Comparison of ENCODE assay signal across 21 cellular contexts in genomic region chr10:58859541-58859940, GRCh38.
"Had no signal": no experiment of that assay in that cellular context is flagged by ENCODE, and none has a peak within 500 bp of the region (broad histone marks: within the 10 kb centered on the region; RNA-seq: fewer than 3 reads in every experiment).

No MANE protein-coding gene starts in this region.

- H3K4me3 ChIP-seq: cardiac muscle cell, gastrocnemius medialis, skin epidermis, tibial artery had no signal

- H3K27me3 ChIP-seq: cardiac muscle cell, gastrocnemius medialis, tibial artery had no signal

- ATAC-seq: activated CD4-positive, CD25-positive, alpha-beta regulatory T cell treated with anti-CD3 and anti-CD28 coated beads, Interleukin-2, amount 50 U/mL, for 24 hours; activated naive CD8-positive, alpha-beta T cell treated with anti-CD3 and anti-CD28 coated beads, Interleukin-2, amount 50 U/mL, for 24 hours; gastrocnemius medialis; right cardiac atrium; stimulated activated effector memory CD8-positive, alpha-beta T cell treated with anti-CD3 and anti-CD28 coated beads, Interleukin-12 subunit alpha, Interleukin-12 subunit beta, amount 100 ng/mL, for 72 hours; stimulated activated naive CD8-positive, alpha-beta T cell treated with anti-CD3 and anti-CD28 coated beads, Interleukin-15, amount 100 ng/mL, for 72 hours; T-helper 17 cell had no signal

- H3K4me1 ChIP-seq: parathyroid adenoma had no signal

- H3K9me3 ChIP-seq: gastrocnemius medialis, tibial artery had no signal

- H3K27ac ChIP-seq: cardiac muscle cell, gastrocnemius medialis, parathyroid adenoma, skin epidermis, tibial artery had no signal

- FAIRE-seq: endometrium, islet of Langerhans had no signal

- H3K9ac ChIP-seq: parathyroid adenoma had no signal

- DNase-seq: activated CD4-positive, alpha-beta memory T cell treated with anti-CD3 and anti-CD28 coated beads, Interleukin-2, amount 10 ng/mL, durations not matched to agents 7 days and 5 days; activated CD4-positive, alpha-beta T cell treated with anti-CD3 and anti-CD28 coated beads, Interleukin-2, amount 10 ng/mL, durations not matched to agents 24 days and 14 days; activated effector memory CD4-positive, alpha-beta T cell treated with anti-CD3 and anti-CD28 coated beads, Interleukin-2, amount 50 U/mL, for 16 hours; activated naive CD4-positive, alpha-beta T cell treated with anti-CD3 and anti-CD28 coated beads, Interleukin-2, amount 50 U/mL, for 16 hours; activated naive CD8-positive, alpha-beta T cell treated with anti-CD3 and anti-CD28 coated beads, Interleukin-2, amount 50 U/mL, for 24 hours; effector CD4-positive, alpha-beta T cell; gastrocnemius medialis; hypothalamus; nephron progenitor cell; right cardiac atrium; stimulated activated CD4-positive, alpha-beta T cell treated with anti-CD3 and anti-CD28 coated beads, Interleukin-1b, Interleukin-23, amount 100 ng/mL, for 48 hours; stimulated activated naive CD8-positive, alpha-beta T cell treated with anti-CD3 and anti-CD28 coated beads, Interleukin-15, amount 100 ng/mL, for 72 hours; T-helper 17 cell; tibial artery had no signal

- H3K36me3 ChIP-seq: cardiac muscle cell, gastrocnemius medialis, tibial artery had no signal
